Comparison of ENCODE assay signal across 35 cellular contexts in genomic region chr2:140273396-140273795, GRCh38.
DNase-seq lines count a peak whose midpoint lies in the region; ATAC-seq and TF ChIP-seq lines count a peak whose summit lies in the region.
"Had no signal": no experiment of that assay in that cellular context is flagged by ENCODE, and none has a peak within 500 bp of the region (broad histone marks: within the 10 kb centered on the region; RNA-seq: fewer than 3 reads in every experiment).

No MANE protein-coding gene starts in this region.

- no peaks in the 10 kb centered on the region for H3K27me3 ChIP-seq in neuronal stem cell (ENCODE audit: control insufficient read depth in 3 of 3, insufficient read depth in 3 of 3, low read depth in 1 of 3, low read length in 3 of 3)
- no peaks in the 10 kb centered on the region for H3K27me3 ChIP-seq in uterus
- H3K27me3 ChIP-seq in endodermal cell (ENCODE audit: control insufficient read depth, insufficient read depth, low read length, poor library complexity, severe bottlenecking): no peaks in the 10 kb centered on the region
- H3K27me3 ChIP-seq: BE2C; BLaER1; BLaER1 treated with 17β-estradiol and CSF1 and Interleukin-3, amounts not matched to agents 10 nM and 100 nM had no signal

- H2BK120ac ChIP-seq in neuronal stem cell (ENCODE audit: low read depth, low read length): no peak overlapping the region

- H2AK5ac ChIP-seq in neuronal stem cell (ENCODE audit: low read depth, low read length): no peak overlapping the region

- intact Hi-C loops in uterus (cut with DNase I; ENCODE audit: low total_unique reads): no loop called here

- H3K14ac ChIP-seq in neuronal stem cell (ENCODE audit: low read length): no peak overlapping the region

- no peak overlapping the region for H2BK15ac ChIP-seq in neuronal stem cell (ENCODE audit: low read length)

- H3K9me3 ChIP-seq in HEK293 (ENCODE audit: control insufficient read depth, insufficient read depth, low read depth, low read length) (no peaks in the 10 kb centered on the region), neuronal stem cell (replicated peaks in 1 of 2; ENCODE audit: control insufficient read depth in 2 of 2, insufficient read depth in 1 of 2, low read depth in 1 of 2, low read length in 2 of 2) (peaks cover 0 to 1% of the 10 kb centered on the region in 2 donors), uterus (no peaks in the 10 kb centered on the region), endodermal cell (ENCODE audit: control insufficient read depth, low read length) (no peaks in the 10 kb centered on the region)
- H3K9me3 ChIP-seq: A549; BE2C; BLaER1; BLaER1 treated with 17β-estradiol and CSF1 and Interleukin-3, amounts not matched to agents 10 nM and 100 nM; Caco-2 had no signal

- no peaks in the 10 kb centered on the region for H3K4me1 ChIP-seq in HEK293 (ENCODE audit: control insufficient read depth, insufficient read depth, low read length)
- no peaks in the 10 kb centered on the region for H3K4me1 ChIP-seq in neuronal stem cell (ENCODE audit: control insufficient read depth in 2 of 2, insufficient read depth in 1 of 2, low read depth in 1 of 2, low read length in 2 of 2)
- no peaks in the 10 kb centered on the region for H3K4me1 ChIP-seq in uterus
- no peaks in the 10 kb centered on the region for H3K4me1 ChIP-seq in endodermal cell (ENCODE audit: control insufficient read depth, insufficient read depth, low read length)
- H3K4me1 ChIP-seq: A549; BE2C; BLaER1; BLaER1 treated with 17β-estradiol and CSF1 and Interleukin-3, amounts not matched to agents 10 nM and 100 nM; Caco-2 had no signal

- no peaks in the 10 kb centered on the region for H3K4me1 Mint-ChIP-seq in activated T-helper 17 cell treated with anti-CD3 and anti-CD28 coated beads, Interleukin-2, amount 50 U/mL, for 72 hours
- no peaks in the 10 kb centered on the region for H3K4me1 Mint-ChIP-seq in endodermal cell
- H3K4me1 Mint-ChIP-seq: B cell; CD14-positive monocyte; CD4-positive, alpha-beta memory T cell; CD4-positive, CD25-positive, alpha-beta regulatory T cell; CD8-positive, alpha-beta memory T cell had no signal

- no peak overlapping the region for H3K4me3 Mint-ChIP-seq in activated T-helper 17 cell treated with anti-CD3 and anti-CD28 coated beads, Interleukin-2, amount 50 U/mL, for 72 hours
- no peak overlapping the region for H3K4me3 Mint-ChIP-seq in endodermal cell
- H3K4me3 Mint-ChIP-seq: B cell; CD14-positive monocyte; CD4-positive, alpha-beta memory T cell; CD4-positive, alpha-beta T cell; CD4-positive, CD25-positive, alpha-beta regulatory T cell; CD8-positive, alpha-beta memory T cell; CD8-positive, alpha-beta T cell had no signal

- no peak overlapping the region for H3K27ac ChIP-seq in HEK293 (ENCODE audit: extremely low read depth, low read depth, low read length)
- H3K27ac ChIP-seq in neuronal stem cell (replicated peaks; ENCODE audit: low read length): no peak overlapping the region
- H3K27ac ChIP-seq in uterus: no peak overlapping the region
- H3K27ac ChIP-seq in endodermal cell (ENCODE audit: low read depth, low read length): no peak overlapping the region
- H3K27ac ChIP-seq: 22Rv1; A549; BLaER1; BLaER1 treated with 17β-estradiol and CSF1 and Interleukin-3, amounts not matched to agents 10 nM and 100 nM; C4-2B had no signal

- no CpG with 5 or more reads among the region's 4 CpGs for WGBS in neuronal stem cell (ENCODE audit: extremely low coverage in 2 of 2, insufficient read length in 2 of 2, insufficient replicate concordance in 1 of 2), 2 donors
- 98 to 100% methylated on average over 1 to 3 of the region's 4 CpGs for WGBS in endodermal cell (ENCODE audit: insufficient coverage in 1 of 2, insufficient read length in 1 of 2), 2 experiments

- H3K4me3 ChIP-seq in HEK293 (ENCODE audit: low read depth, low read length): no peak overlapping the region
- no peak overlapping the region for H3K4me3 ChIP-seq in LNCaP clone FGC (ENCODE audit: low read depth, low read length)
- no peak overlapping the region for H3K4me3 ChIP-seq in neuronal stem cell (ENCODE audit: low read length in 2 of 2)
- no peak overlapping the region for H3K4me3 ChIP-seq in uterus
- no peak overlapping the region for H3K4me3 ChIP-seq in endodermal cell (ENCODE audit: low read length)
- H3K4me3 ChIP-seq: A549; BLaER1; BLaER1 treated with 17β-estradiol and CSF1 and Interleukin-3, amounts not matched to agents 10 nM and 100 nM had no signal

- no peak overlapping the region for H3K4me2 ChIP-seq in neuronal stem cell (ENCODE audit: insufficient read depth, low read length, poor library complexity, severe bottlenecking)
- H3K4me2 ChIP-seq: A549; BLaER1; BLaER1 treated with 17β-estradiol and CSF1 and Interleukin-3, amounts not matched to agents 10 nM and 100 nM had no signal

- no peak overlapping the region for H4K8ac ChIP-seq in neuronal stem cell (ENCODE audit: low read depth, low read length)

- H3K36me3 ChIP-seq in HEK293 (ENCODE audit: control insufficient read depth in 2 of 2, insufficient read depth in 1 of 2, low read length in 2 of 2) (no peaks in the 10 kb centered on the region), neuronal stem cell (replicated peaks in 1 of 2; ENCODE audit: control insufficient read depth in 2 of 2, insufficient read depth in 2 of 2, low read length in 2 of 2) (no peaks in the 10 kb centered on the region), uterus (no peaks in the 10 kb centered on the region), endodermal cell (ENCODE audit: control insufficient read depth, insufficient read depth, low read length) (no peaks in the 10 kb centered on the region)
- H3K36me3 ChIP-seq: BE2C; BLaER1; BLaER1 treated with 17β-estradiol and CSF1 and Interleukin-3, amounts not matched to agents 10 nM and 100 nM had no signal

- H3K27me3 Mint-ChIP-seq in activated T-helper 17 cell treated with anti-CD3 and anti-CD28 coated beads, Interleukin-2, amount 50 U/mL, for 72 hours: no peaks in the 10 kb centered on the region
- no peaks in the 10 kb centered on the region for H3K27me3 Mint-ChIP-seq in endodermal cell (ENCODE audit: insufficient read depth)
- H3K27me3 Mint-ChIP-seq: B cell; CD4-positive, alpha-beta memory T cell; CD4-positive, alpha-beta T cell; CD4-positive, CD25-positive, alpha-beta regulatory T cell; CD8-positive, alpha-beta memory T cell had no signal

- H3K36me3 Mint-ChIP-seq in activated T-helper 17 cell treated with anti-CD3 and anti-CD28 coated beads, Interleukin-2, amount 50 U/mL, for 72 hours (ENCODE audit: low read depth): no peaks in the 10 kb centered on the region
- no peaks in the 10 kb centered on the region for H3K36me3 Mint-ChIP-seq in endodermal cell (ENCODE audit: low read depth)
- H3K36me3 Mint-ChIP-seq: CD14-positive monocyte; CD4-positive, alpha-beta memory T cell; CD4-positive, CD25-positive, alpha-beta regulatory T cell; CD8-positive, alpha-beta memory T cell; CD8-positive, alpha-beta T cell had no signal

- H4K91ac ChIP-seq in neuronal stem cell (ENCODE audit: low read depth, low read length, poor library complexity): no peak overlapping the region

- TF ChIP-seq POLR2A in uterus (IDR thresholded peaks at IDR 0.05): no peak

- H3K23ac ChIP-seq in neuronal stem cell (ENCODE audit: low read depth, low read length, poor library complexity): no peak overlapping the region

- POLR2A ChIA-PET in HEK293 (lab: Yijun Ruan, JAX) (no interaction called here), HEK293T (lab: Yijun Ruan, JAX) (no interaction called here)

- H2AFZ ChIP-seq in neuronal stem cell (ENCODE audit: low read length): peak overlapping the region; percentile 24

- ATAC-seq in activated T-helper 17 cell treated with anti-CD3 and anti-CD28 coated beads, Interleukin-2, amount 50 U/mL, for 72 hours (replicated peaks): no peak
- ATAC-seq: A549; CD8-positive, alpha-beta T cell had no signal

- CTCF ChIA-PET in HEK293 (lab: Yijun Ruan, JAX): no interaction called here
- CTCF ChIA-PET in HEK293T (lab: Yijun Ruan, JAX): no interaction called here

- no peak overlapping the region for H3K27ac Mint-ChIP-seq in activated T-helper 17 cell treated with anti-CD3 and anti-CD28 coated beads, Interleukin-2, amount 50 U/mL, for 72 hours
- H3K27ac Mint-ChIP-seq in endodermal cell: no peak overlapping the region
- H3K27ac Mint-ChIP-seq: B cell; CD14-positive monocyte; CD4-positive, alpha-beta memory T cell; CD4-positive, alpha-beta T cell; CD4-positive, CD25-positive, alpha-beta regulatory T cell; CD8-positive, alpha-beta memory T cell; CD8-positive, alpha-beta T cell had no signal

- no peak overlapping the region for H3K4ac ChIP-seq in neuronal stem cell (ENCODE audit: low read length)

- H3K79me1 ChIP-seq in neuronal stem cell (ENCODE audit: low read depth, low read length): no peaks in the 10 kb centered on the region

- no peak overlapping the region for H2BK5ac ChIP-seq in neuronal stem cell (ENCODE audit: low read length)

- H3K9me3 Mint-ChIP-seq in activated T-helper 17 cell treated with anti-CD3 and anti-CD28 coated beads, Interleukin-2, amount 50 U/mL, for 72 hours: peaks cover 6% of the 10 kb centered on the region
- peaks cover 4% of the 10 kb centered on the region for H3K9me3 Mint-ChIP-seq in endodermal cell

- no peak overlapping the region for H2BK12ac ChIP-seq in neuronal stem cell (ENCODE audit: low read length)

- H3K18ac ChIP-seq in neuronal stem cell (ENCODE audit: low read length): no peak overlapping the region

- H3K9ac ChIP-seq in neuronal stem cell (ENCODE audit: low read depth, low read length, poor library complexity): no peak overlapping the region
- no peak overlapping the region for H3K9ac ChIP-seq in endodermal cell (ENCODE audit: extremely low read depth, low read length, poor library complexity, severe bottlenecking)
- H3K9ac ChIP-seq: BLaER1; BLaER1 treated with 17β-estradiol and CSF1 and Interleukin-3, amounts not matched to agents 10 nM and 100 nM had no signal

- DNase-seq in HEK293T (ENCODE audit: extremely low spot score): peak; percentile 39
- DNase-seq in LNCaP clone FGC (ENCODE audit: low read depth): peak; percentile 8
- no peak for DNase-seq in neuronal stem cell (ENCODE audit: low spot score)
- no peak for DNase-seq in uterus
- DNase-seq in endodermal cell: no peak
- no peak for DNase-seq in LoVo (ENCODE audit: low spot score)
- DNase-seq: 8988T; ACHN; AML-193; BE2C; C1 segment of cervical spinal cord; Caco-2; Calu3; CD4-positive, alpha-beta memory T cell; CD4-positive, alpha-beta T cell; CD4-positive, CD25-positive, alpha-beta regulatory T cell; CD8-positive, alpha-beta memory T cell; CD8-positive, alpha-beta T cell; COR-L47; DMS 273 treated with DMSO at 0.1 percent for 48 hours; DMS153; DMS53; DMS79; DMS79 treated with DMSO at 0.1 percent for 48 hours; DND-41; EL had no signal

- no peak for TF ChIP-seq CTCF in HEK293 (tag by site-specific recombination; IDR thresholded peaks at IDR 0.05)
- TF ChIP-seq CTCF in LNCaP clone FGC (IDR thresholded peaks at IDR 0.05; ENCODE audit: control insufficient read depth, extremely low read depth, insufficient read depth): no peak
- no peak for TF ChIP-seq CTCF in uterus (IDR thresholded peaks at IDR 0.05)
- no peak for TF ChIP-seq CTCF in endodermal cell (conservative IDR thresholded peaks at IDR 0.05)

TF ChIP-seq in HEK293T, 16 proteins besides CTCF, POLR2A, EP300 and RAD21 (continues in another document):
- TF ChIP-seq SUZ12 (IDR thresholded peaks at IDR 0.05) (no peak), ELF4 (IDR thresholded peaks at IDR 0.05) (no peak), L3MBTL2 (conservative IDR thresholded peaks at IDR 0.05) (no peak), ZNF384 (IDR thresholded peaks at IDR 0.05) (no peak; the same call in 1 of the 2 replicates), TARDBP (IDR thresholded peaks at IDR 0.05) (no peak)

Comparison
In these comparisons a context has a peak if more than half of its experiments do, and no peak if none do; other contexts are left out.
1. DNase-seq: peak in HEK293T (single experiment) and LNCaP clone FGC (single experiment); none in neuronal stem cell (single experiment), uterus (0 of 2), endodermal cell (single experiment) and LoVo (single experiment).